ENCODE assay signal across 16 cellular contexts in genomic region chr16:30088237-30088831, GRCh38. TPM values are rescaled to one million over a fixed set of nuclear protein-coding genes. Genes with fewer than 3 reads are reported as not detected.
DNase-seq lines count a peak whose midpoint lies in the region; ATAC-seq and TF ChIP-seq lines count a peak whose summit lies in the region.
"Had no signal": no experiment of that assay in that cellular context is flagged by ENCODE, and none has a peak within 500 bp of the region (broad histone marks: within the 10 kb centered on the region; RNA-seq: fewer than 3 reads in every experiment).

No MANE protein-coding gene starts in this region.

- H3K9me3 Mint-ChIP-seq in H9 = no peaks in the 10 kb centered on the region; a peak in 1 of 5 replicates
- peaks cover 8% of the 10 kb centered on the region for H3K9me3 Mint-ChIP-seq in dendritic cell treated with granulocyte-macrophage colony-stimulating factor and Interleukin-4, amounts not matched to agents 40 ng/mL and 50 ng/mL, for 4 days
- H3K9me3 Mint-ChIP-seq: activated T-cell treated with anti-CD3 and anti-CD28 coated beads, Interleukin-2, amount 50 U/mL, for 72 hours had no signal

- no peak overlapping the region for H2BK15ac ChIP-seq in H9 (ENCODE audit: low read depth, low read length)

- no peak overlapping the region for H3K56ac ChIP-seq in H9 (ENCODE audit: insufficient read length, low read depth, low read length)

- H3K9me3 ChIP-seq in BLaER1 = no peaks in the 10 kb centered on the region
- H3K9me3 ChIP-seq in H9 (ENCODE audit: control insufficient read depth, low read depth, low read length) = no peaks in the 10 kb centered on the region
- no peaks in the 10 kb centered on the region for H3K9me3 ChIP-seq in prostate gland

- H2BK120ac ChIP-seq in H9 (ENCODE audit: low read depth, low read length, poor library complexity, severe bottlenecking) = no peak overlapping the region

- H3K27ac Mint-ChIP-seq in H9 = peak overlapping the region; percentile 14 to 79 (median 53); a peak in 4 of 7 replicates
- H3K27ac Mint-ChIP-seq in dendritic cell treated with granulocyte-macrophage colony-stimulating factor and Interleukin-4, amounts not matched to agents 40 ng/mL and 50 ng/mL, for 4 days = peak overlapping the region; percentile 94
- H3K27ac Mint-ChIP-seq: activated CD4-positive, alpha-beta T cell treated with anti-CD3 and anti-CD28 coated beads for 36 hours; activated T-cell treated with anti-CD3 and anti-CD28 coated beads, Interleukin-2, amount 50 U/mL, for 72 hours had no signal

- H3K23me2 ChIP-seq in H9 (ENCODE audit: insufficient read length, low read depth, low read length, poor library complexity, severe bottlenecking) = peaks cover 10% of the 10 kb centered on the region

- H3K4me3 Mint-ChIP-seq in H9 = no peak overlapping the region; a peak in 1 of 5 replicates
- no peak overlapping the region for H3K4me3 Mint-ChIP-seq in dendritic cell treated with granulocyte-macrophage colony-stimulating factor and Interleukin-4, amounts not matched to agents 40 ng/mL and 50 ng/mL, for 4 days
- H3K4me3 Mint-ChIP-seq: activated CD4-positive, alpha-beta T cell treated with anti-CD3 and anti-CD28 coated beads for 36 hours; activated T-cell treated with anti-CD3 and anti-CD28 coated beads, Interleukin-2, amount 50 U/mL, for 72 hours had no signal

- no peak overlapping the region for H3K4me2 ChIP-seq in BLaER1
- no peak overlapping the region for H3K4me2 ChIP-seq in H9 (ENCODE audit: insufficient read depth, insufficient read length, low read length)
- H3K4me2 ChIP-seq: hepatocyte had no signal

- H2BK5ac ChIP-seq in H9 (ENCODE audit: insufficient read length, low read length) = no peak overlapping the region

- H3K36me3 Mint-ChIP-seq in H9 (ENCODE audit: insufficient read depth in 1 of 3, low read depth in 3 of 3) = peaks cover 8 to 28% (median 28%) of the 10 kb centered on the region in 3 experiments; a peak in 6 of 7 replicates
- H3K36me3 Mint-ChIP-seq in dendritic cell treated with granulocyte-macrophage colony-stimulating factor and Interleukin-4, amounts not matched to agents 40 ng/mL and 50 ng/mL, for 4 days (ENCODE audit: low read depth) = peaks cover 51% of the 10 kb centered on the region

- TF ChIP-seq POLR2A in prostate gland (IDR thresholded peaks at IDR 0.05) = no peak

- DNase-seq in H9 (no peak), prostate gland (ENCODE audit: low spot score) (no peak), GM13977 (ENCODE audit: low spot score) (no peak)
- DNase-seq: activated CD4-positive, alpha-beta T cell treated with anti-CD3 and anti-CD28 coated beads for 36 hours; activated T-cell treated with anti-CD3 and anti-CD28 coated beads, Interleukin-2, amount 50 U/mL, for 72 hours; AML-193; anterior cingulate cortex; dermis blood vessel endothelial cell; DND-41; left cardiac atrium; NCI-H1048; NCI-H774 had no signal

- H3K4me1 ChIP-seq in BLaER1 (peaks cover 53% of the 10 kb centered on the region), H9 (ENCODE audit: insufficient read depth, low read length) (no peaks in the 10 kb centered on the region), prostate gland (replicated peaks) (peaks cover 17% of the 10 kb centered on the region)

- H3K27ac ChIP-seq in BLaER1 (no peak overlapping the region), H9 (ENCODE audit: insufficient read length, low read depth, low read length) (no peak overlapping the region), prostate gland (no peak overlapping the region)
- H3K27ac ChIP-seq: hepatocyte had no signal

- no peak overlapping the region for H2AK5ac ChIP-seq in H9 (ENCODE audit: insufficient read length, low read length)

- H2AFZ ChIP-seq in H9 (ENCODE audit: low read length) = no peak overlapping the region
- H2AFZ ChIP-seq: hepatocyte had no signal

- no peaks in the 10 kb centered on the region for H3K27me3 ChIP-seq in BLaER1
- no peaks in the 10 kb centered on the region for H3K27me3 ChIP-seq in H9 (ENCODE audit: insufficient read depth, low read length)
- H3K27me3 ChIP-seq in prostate gland (replicated peaks; ENCODE audit: insufficient read depth) = no peaks in the 10 kb centered on the region
- H3K27me3 ChIP-seq: hepatocyte had no signal

- H4K20me1 ChIP-seq in BLaER1 (peaks cover 5% of the 10 kb centered on the region), H9 (ENCODE audit: control insufficient read depth, insufficient read depth, insufficient read length) (no peaks in the 10 kb centered on the region)

- H3K14ac ChIP-seq in H9 (ENCODE audit: insufficient read depth, low read length) = no peak overlapping the region

- no peak overlapping the region for H3T11ph ChIP-seq in H9 (ENCODE audit: low read length)

- no peak overlapping the region for H4K91ac ChIP-seq in H9 (ENCODE audit: insufficient read length, low read depth, low read length)

- H3K23ac ChIP-seq in H9 (ENCODE audit: insufficient read length, low read depth, low read length) = no peak overlapping the region

- H3K79me2 ChIP-seq in H9 (ENCODE audit: insufficient read depth, low read length) = no peaks in the 10 kb centered on the region
- H3K79me2 ChIP-seq: hepatocyte had no signal

- H4K5ac ChIP-seq in H9 (ENCODE audit: insufficient read length, low read depth, low read length) = no peak overlapping the region

- TF ChIP-seq CTCF in H9 (conservative IDR thresholded peaks at IDR 0.05) = no peak
- no peak for TF ChIP-seq CTCF in prostate gland (IDR thresholded peaks at IDR 0.05)
- TF ChIP-seq CTCF in GM13977 (IDR thresholded peaks at IDR 0.05; ENCODE audit: extremely low read depth, insufficient read depth, missing control alignments) = no peak

- H3K9ac ChIP-seq in BLaER1 = peak overlapping the region; percentile 2; the same call in 1 of the 2 replicates
- H3K9ac ChIP-seq in H9 (ENCODE audit: extremely low read depth, insufficient read length, low read length) = no peak overlapping the region

- no peak overlapping the region for H4K8ac ChIP-seq in H9 (replicated peaks; ENCODE audit: insufficient read length, low read depth, low read length)

- ATAC-seq in HG02852 (IDR thresholded peaks at IDR 0.05; ENCODE audit: unreplicated experiment) = no peak
- ATAC-seq: activated CD4-positive, alpha-beta T cell treated with anti-CD3 and anti-CD28 coated beads for 36 hours; activated T-cell treated with anti-CD3 and anti-CD28 coated beads, Interleukin-2, amount 50 U/mL, for 72 hours; left cardiac atrium had no signal

- H3K4ac ChIP-seq in H9 (ENCODE audit: low read depth, low read length) = no peak overlapping the region

- intact Hi-C loops in dendritic cell treated with granulocyte-macrophage colony-stimulating factor and Interleukin-4, amounts not matched to agents 40 ng/mL and 50 ng/mL, for 4 days (cut with micrococcal nuclease) = no loop called here
- intact Hi-C loops in prostate gland (cut with DNase I) = no loop called here

- no peak overlapping the region for H2BK20ac ChIP-seq in H9 (ENCODE audit: low read depth, low read length, poor library complexity, severe bottlenecking)

- in situ Hi-C loops in GM13977 (cut with MboI; ENCODE audit: low pct_unique_long_range_greater_than_20kb, low sequenced_read_pairs, unreplicated experiment) = no loop called here

- no peak overlapping the region for H3K18ac ChIP-seq in H9 (ENCODE audit: insufficient read length, low read depth, low read length)

- H3K4me3 ChIP-seq in BLaER1 (no peak overlapping the region), prostate gland (no peak overlapping the region)
- H3K4me3 ChIP-seq: hepatocyte had no signal

- H3K79me1 ChIP-seq in H9 (ENCODE audit: insufficient read depth, low read depth, low read length, poor library complexity, severe bottlenecking) = no peaks in the 10 kb centered on the region

- H3K4me1 Mint-ChIP-seq in H9 = peaks cover 10 to 16% of the 10 kb centered on the region in 2 experiments
- peaks cover 89% of the 10 kb centered on the region for H3K4me1 Mint-ChIP-seq in dendritic cell treated with granulocyte-macrophage colony-stimulating factor and Interleukin-4, amounts not matched to agents 40 ng/mL and 50 ng/mL, for 4 days (ENCODE audit: low read depth)

- H2BK12ac ChIP-seq in H9 (ENCODE audit: insufficient read length, low read depth, low read length) = no peak overlapping the region

- H3K36me3 ChIP-seq in BLaER1 (peaks cover 40% of the 10 kb centered on the region), prostate gland (peaks cover 0 to 16% of the 10 kb centered on the region in 2 donors)

- peaks cover 4% of the 10 kb centered on the region; the same call in 1 of the 2 replicates for H3K27me3 Mint-ChIP-seq in H9 (ENCODE audit: low read depth)
- no peaks in the 10 kb centered on the region for H3K27me3 Mint-ChIP-seq in dendritic cell treated with granulocyte-macrophage colony-stimulating factor and Interleukin-4, amounts not matched to agents 40 ng/mL and 50 ng/mL, for 4 days
- H3K27me3 Mint-ChIP-seq: activated CD4-positive, alpha-beta T cell treated with anti-CD3 and anti-CD28 coated beads for 36 hours had no signal

- no CpG with 5 or more reads among the region's 10 CpGs for WGBS in H9 (ENCODE audit: extremely low coverage, insufficient read length, low lambda C conversion rate)
- 74% methylated on average over 10 of the region's 10 CpGs for WGBS in prostate gland

RNA-seq across cellular contexts. Expression of gene TBX6, which starts 3.4 kb away (rescaled TPM):
- total RNA-seq in H9 (2021) (1.6 and 1.9 TPM in 2 replicates), prostate gland (1 to 10 TPM; 1.5 to 2.5 TPM)

RNA-seq across cellular contexts. Expression of gene YPEL3, which starts 7.7 kb away (rescaled TPM):
- total RNA-seq in H9 (2021) = 26.3 and 27.5 TPM in 2 replicates
- 100 to 1,000 TPM; 150 to 164 TPM for total RNA-seq in prostate gland

RNA-seq across cellular contexts. Expression of gene PPP4C, which starts 12.5 kb away (rescaled TPM):
- total RNA-seq in H9 (2021) (162 and 163 TPM in 2 replicates), prostate gland (10 to 100 TPM; 67.8 to 85.4 TPM)

RNA-seq across cellular contexts. Expression of gene ALDOA, which starts 22.8 kb away (rescaled TPM):
- total RNA-seq in H9 (2021) (1,356 and 1,375 TPM in 2 replicates), prostate gland (100 to 1,000 TPM; 884 to 943 TPM)

RNA-seq across cellular contexts. Expression of gene GDPD3, which starts 25.0 kb away (rescaled TPM):
- total RNA-seq in H9 (2021) (3.8 and 4.0 TPM in 2 replicates), prostate gland (1 to 10 TPM in 1 of 2 donors, under 1 TPM in 1; 0.91 to 2.4 TPM)
